1 cellular context compared by ENCODE assay signal in genomic region chr16:57066625-57067024, GRCh38.
TF ChIP-seq lines count a peak whose summit lies in the region.

No MANE protein-coding gene starts in this region.

TF ChIP-seq in HEK293, 187 proteins besides CTCF, POLR2A, EP300 and RAD21:
- no peak for TF ChIP-seq BCL11B (tag by site-specific recombination; IDR thresholded peaks at IDR 0.05; ENCODE audit: low read depth)
- peak; percentile 64 for TF ChIP-seq ZNF623 (tag by site-specific recombination; IDR thresholded peaks at IDR 0.05)
- no peak for TF ChIP-seq ZNF704 (tag by site-specific recombination; IDR thresholded peaks at IDR 0.05)
